1 cellular context compared by ENCODE assay signal in the genomic region with DNA sequence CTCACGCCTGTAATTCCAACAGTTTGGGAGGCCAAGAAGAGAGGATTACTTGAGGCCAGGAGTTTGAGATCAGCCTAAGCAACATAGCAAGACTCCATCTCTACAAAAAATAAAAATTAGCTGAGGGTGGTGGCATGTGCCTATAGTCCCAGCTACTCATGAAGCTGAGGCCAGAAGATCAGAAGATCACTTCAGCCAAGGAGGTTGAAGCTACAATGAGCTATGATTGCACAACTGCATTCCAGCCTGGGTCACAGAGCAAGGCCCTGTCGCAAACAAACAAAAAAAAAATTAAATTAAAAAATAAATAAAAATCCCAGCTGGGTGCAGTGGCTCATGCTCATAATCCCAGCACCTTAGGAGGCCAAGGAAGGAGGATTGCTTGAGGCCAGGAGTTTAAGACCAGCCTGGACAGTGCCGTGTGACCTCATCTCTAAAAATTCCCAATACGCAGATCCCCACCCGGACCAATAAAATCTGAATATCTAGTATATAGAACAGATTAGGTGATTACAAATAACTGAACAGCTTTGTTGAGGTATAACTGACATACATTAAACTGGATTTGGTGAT.
A peak's percentile ranks its signal among the peaks of the same experiment; 100 is the strongest.
TF ChIP-seq lines count a peak whose summit lies in the region.

No MANE protein-coding gene starts in this region.

TF ChIP-seq in HepG2, 621 proteins besides CTCF, POLR2A, EP300 and RAD21 (continued from another document and continues in another):
- TF ChIP-seq, protein P1, sequence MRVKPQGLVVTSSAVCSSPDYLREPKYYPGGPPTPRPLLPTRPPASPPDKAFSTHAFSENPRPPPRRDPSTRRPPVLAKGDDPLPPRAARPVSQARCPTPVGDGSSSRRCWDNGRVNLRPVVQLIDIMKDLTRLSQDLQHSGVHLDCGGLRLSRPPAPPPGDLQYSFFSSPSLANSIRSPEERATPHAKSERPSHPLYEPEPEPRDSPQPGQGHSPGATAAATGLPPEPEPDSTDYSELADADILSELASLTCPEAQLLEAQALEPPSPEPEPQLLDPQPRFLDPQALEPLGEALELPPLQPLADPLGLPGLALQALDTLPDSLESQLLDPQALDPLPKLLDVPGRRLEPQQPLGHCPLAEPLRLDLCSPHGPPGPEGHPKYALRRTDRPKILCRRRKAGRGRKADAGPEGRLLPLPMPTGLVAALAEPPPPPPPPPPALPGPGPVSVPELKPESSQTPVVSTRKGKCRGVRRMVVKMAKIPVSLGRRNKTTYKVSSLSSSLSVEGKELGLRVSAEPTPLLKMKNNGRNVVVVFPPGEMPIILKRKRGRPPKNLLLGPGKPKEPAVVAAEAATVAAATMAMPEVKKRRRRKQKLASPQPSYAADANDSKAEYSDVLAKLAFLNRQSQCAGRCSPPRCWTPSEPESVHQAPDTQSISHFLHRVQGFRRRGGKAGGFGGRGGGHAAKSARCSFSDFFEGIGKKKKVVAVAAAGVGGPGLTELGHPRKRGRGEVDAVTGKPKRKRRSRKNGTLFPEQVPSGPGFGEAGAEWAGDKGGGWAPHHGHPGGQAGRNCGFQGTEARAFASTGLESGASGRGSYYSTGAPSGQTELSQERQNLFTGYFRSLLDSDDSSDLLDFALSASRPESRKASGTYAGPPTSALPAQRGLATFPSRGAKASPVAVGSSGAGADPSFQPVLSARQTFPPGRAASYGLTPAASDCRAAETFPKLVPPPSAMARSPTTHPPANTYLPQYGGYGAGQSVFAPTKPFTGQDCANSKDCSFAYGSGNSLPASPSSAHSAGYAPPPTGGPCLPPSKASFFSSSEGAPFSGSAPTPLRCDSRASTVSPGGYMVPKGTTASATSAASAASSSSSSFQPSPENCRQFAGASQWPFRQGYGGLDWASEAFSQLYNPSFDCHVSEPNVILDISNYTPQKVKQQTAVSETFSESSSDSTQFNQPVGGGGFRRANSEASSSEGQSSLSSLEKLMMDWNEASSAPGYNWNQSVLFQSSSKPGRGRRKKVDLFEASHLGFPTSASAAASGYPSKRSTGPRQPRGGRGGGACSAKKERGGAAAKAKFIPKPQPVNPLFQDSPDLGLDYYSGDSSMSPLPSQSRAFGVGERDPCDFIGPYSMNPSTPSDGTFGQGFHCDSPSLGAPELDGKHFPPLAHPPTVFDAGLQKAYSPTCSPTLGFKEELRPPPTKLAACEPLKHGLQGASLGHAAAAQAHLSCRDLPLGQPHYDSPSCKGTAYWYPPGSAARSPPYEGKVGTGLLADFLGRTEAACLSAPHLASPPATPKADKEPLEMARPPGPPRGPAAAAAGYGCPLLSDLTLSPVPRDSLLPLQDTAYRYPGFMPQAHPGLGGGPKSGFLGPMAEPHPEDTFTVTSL (CRISPR knock-in tag; IDR thresholded peaks at IDR 0.05; ENCODE audit: borderline replicate concordance) = peak; percentile 87; the same call in 1 of the 2 replicates
- TF ChIP-seq NBN (conservative IDR thresholded peaks at IDR 0.05) (no peak), ZNF350 (CRISPR knock-in tag; IDR thresholded peaks at IDR 0.05; ENCODE audit: borderline replicate concordance, low read depth) (peak; percentile 38; the same call in 1 of the 2 replicates), FOXO1 (CRISPR knock-in tag; IDR thresholded peaks at IDR 0.05) (peak; percentile 89), THAP11 (CRISPR knock-in tag; IDR thresholded peaks at IDR 0.05) (peak; percentile 76), SOX13 (IDR thresholded peaks at IDR 0.05) (no peak), SOX13 (CRISPR knock-in tag; conservative IDR thresholded peaks at IDR 0.05 in 1 of 2, IDR thresholded peaks at IDR 0.05 in 1 of 2) (peak in 1 of 2 experiments; percentile 90; a peak in 2 of 4 replicates), CHD4 (IDR thresholded peaks at IDR 0.05; ENCODE audit: borderline replicate concordance, low read length) (no peak; the same call in 1 of the 2 replicates), ZNF468 (CRISPR knock-in tag; IDR thresholded peaks at IDR 0.05) (no peak), ZNF589 (CRISPR knock-in tag; conservative IDR thresholded peaks at IDR 0.05) (no peak), ZNF619 (CRISPR knock-in tag; IDR thresholded peaks at IDR 0.05) (0 out of 2 replicates have a peak, but pooled peaks have one; percentile 48), ADNP (CRISPR knock-in tag; IDR thresholded peaks at IDR 0.05) (no peak; the same call in 1 of the 2 replicates), ONECUT2 (CRISPR knock-in tag; IDR thresholded peaks at IDR 0.05) (peak; percentile 18; the same call in 1 of the 2 replicates), CCAR2 (optimal IDR thresholded peaks at IDR 0.05; ENCODE audit: low read depth, low read length) (no peak), MYC (CRISPR knock-in tag; IDR thresholded peaks at IDR 0.05; ENCODE audit: borderline replicate concordance) (0 out of 2 replicates have a peak, but pooled peaks have one; percentile 41), ZNF629 (CRISPR knock-in tag; conservative IDR thresholded peaks at IDR 0.05) (peak; percentile 43; the same call in 1 of the 2 replicates), BORCS8-MEF2B (CRISPR knock-in tag; IDR thresholded peaks at IDR 0.05) (no peak), ZBTB20 (CRISPR knock-in tag; IDR thresholded peaks at IDR 0.05; ENCODE audit: borderline replicate concordance, low read depth) (peak; percentile 52; the same call in 1 of the 2 replicates), ZNF569 (CRISPR knock-in tag; IDR thresholded peaks at IDR 0.05; ENCODE audit: borderline replicate concordance) (no peak)
- TF ChIP-seq, protein P2, sequence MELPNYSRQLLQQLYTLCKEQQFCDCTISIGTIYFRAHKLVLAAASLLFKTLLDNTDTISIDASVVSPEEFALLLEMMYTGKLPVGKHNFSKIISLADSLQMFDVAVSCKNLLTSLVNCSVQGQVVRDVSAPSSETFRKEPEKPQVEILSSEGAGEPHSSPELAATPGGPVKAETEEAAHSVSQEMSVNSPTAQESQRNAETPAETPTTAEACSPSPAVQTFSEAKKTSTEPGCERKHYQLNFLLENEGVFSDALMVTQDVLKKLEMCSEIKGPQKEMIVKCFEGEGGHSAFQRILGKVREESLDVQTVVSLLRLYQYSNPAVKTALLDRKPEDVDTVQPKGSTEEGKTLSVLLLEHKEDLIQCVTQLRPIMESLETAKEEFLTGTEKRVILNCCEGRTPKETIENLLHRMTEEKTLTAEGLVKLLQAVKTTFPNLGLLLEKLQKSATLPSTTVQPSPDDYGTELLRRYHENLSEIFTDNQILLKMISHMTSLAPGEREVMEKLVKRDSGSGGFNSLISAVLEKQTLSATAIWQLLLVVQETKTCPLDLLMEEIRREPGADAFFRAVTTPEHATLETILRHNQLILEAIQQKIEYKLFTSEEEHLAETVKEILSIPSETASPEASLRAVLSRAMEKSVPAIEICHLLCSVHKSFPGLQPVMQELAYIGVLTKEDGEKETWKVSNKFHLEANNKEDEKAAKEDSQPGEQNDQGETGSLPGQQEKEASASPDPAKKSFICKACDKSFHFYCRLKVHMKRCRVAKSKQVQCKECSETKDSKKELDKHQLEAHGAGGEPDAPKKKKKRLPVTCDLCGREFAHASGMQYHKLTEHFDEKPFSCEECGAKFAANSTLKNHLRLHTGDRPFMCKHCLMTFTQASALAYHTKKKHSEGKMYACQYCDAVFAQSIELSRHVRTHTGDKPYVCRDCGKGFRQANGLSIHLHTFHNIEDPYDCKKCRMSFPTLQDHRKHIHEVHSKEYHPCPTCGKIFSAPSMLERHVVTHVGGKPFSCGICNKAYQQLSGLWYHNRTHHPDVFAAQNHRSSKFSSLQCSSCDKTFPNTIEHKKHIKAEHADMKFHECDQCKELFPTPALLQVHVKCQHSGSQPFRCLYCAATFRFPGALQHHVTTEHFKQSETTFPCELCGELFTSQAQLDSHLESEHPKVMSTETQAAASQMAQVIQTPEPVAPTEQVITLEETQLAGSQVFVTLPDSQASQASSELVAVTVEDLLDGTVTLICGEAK (IDR thresholded peaks at IDR 0.05) = no peak
- TF ChIP-seq, protein P2 (CRISPR knock-in tag; IDR thresholded peaks at IDR 0.05) = no peak
- TF ChIP-seq, protein P3, sequence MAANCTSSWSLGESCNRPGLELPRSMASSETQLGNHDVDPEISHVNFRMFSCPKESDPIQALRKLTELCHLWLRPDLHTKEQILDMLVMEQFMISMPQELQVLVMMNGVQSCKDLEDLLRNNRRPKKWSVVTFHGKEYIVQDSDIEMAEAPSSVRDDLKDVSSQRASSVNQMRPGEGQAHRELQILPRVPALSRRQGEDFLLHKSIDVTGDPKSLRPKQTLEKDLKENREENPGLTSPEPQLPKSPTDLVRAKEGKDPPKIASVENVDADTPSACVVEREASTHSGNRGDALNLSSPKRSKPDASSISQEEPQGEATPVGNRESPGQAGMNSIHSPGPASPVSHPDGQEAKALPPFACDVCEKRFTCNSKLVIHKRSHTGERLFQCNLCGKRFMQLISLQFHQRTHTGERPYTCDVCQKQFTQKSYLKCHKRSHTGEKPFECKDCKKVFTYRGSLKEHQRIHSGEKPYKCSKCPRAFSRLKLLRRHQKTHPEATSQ (CRISPR knock-in tag; IDR thresholded peaks at IDR 0.05; ENCODE audit: borderline replicate concordance) = no peak
- TF ChIP-seq, protein P4, sequence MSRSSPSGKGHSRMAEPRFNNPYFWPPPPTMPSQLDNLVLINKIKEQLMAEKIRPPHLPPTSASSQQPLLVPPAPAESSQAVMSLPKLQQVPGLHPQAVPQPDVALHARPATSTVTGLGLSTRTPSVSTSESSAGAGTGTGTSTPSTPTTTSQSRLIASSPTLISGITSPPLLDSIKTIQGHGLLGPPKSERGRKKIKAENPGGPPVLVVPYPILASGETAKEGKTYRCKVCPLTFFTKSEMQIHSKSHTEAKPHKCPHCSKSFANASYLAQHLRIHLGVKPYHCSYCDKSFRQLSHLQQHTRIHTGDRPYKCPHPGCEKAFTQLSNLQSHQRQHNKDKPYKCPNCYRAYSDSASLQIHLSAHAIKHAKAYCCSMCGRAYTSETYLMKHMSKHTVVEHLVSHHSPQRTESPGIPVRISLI (CRISPR knock-in tag; IDR thresholded peaks at IDR 0.05; ENCODE audit: borderline replicate concordance) = peak; percentile 93; the same call in 1 of the 2 replicates
- TF ChIP-seq, protein P5, sequence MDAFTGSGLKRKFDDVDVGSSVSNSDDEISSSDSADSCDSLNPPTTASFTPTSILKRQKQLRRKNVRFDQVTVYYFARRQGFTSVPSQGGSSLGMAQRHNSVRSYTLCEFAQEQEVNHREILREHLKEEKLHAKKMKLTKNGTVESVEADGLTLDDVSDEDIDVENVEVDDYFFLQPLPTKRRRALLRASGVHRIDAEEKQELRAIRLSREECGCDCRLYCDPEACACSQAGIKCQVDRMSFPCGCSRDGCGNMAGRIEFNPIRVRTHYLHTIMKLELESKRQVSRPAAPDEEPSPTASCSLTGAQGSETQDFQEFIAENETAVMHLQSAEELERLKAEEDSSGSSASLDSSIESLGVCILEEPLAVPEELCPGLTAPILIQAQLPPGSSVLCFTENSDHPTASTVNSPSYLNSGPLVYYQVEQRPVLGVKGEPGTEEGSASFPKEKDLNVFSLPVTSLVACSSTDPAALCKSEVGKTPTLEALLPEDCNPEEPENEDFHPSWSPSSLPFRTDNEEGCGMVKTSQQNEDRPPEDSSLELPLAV (CRISPR knock-in tag; conservative IDR thresholded peaks at IDR 0.05; ENCODE audit: low read depth) = no peak
- TF ChIP-seq, protein P6, sequence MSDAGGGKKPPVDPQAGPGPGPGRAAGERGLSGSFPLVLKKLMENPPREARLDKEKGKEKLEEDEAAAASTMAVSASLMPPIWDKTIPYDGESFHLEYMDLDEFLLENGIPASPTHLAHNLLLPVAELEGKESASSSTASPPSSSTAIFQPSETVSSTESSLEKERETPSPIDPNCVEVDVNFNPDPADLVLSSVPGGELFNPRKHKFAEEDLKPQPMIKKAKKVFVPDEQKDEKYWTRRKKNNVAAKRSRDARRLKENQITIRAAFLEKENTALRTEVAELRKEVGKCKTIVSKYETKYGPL (CRISPR knock-in tag; IDR thresholded peaks at IDR 0.05) = peak; percentile 69; the same call in 1 of the 2 replicates
- TF ChIP-seq, protein P7, sequence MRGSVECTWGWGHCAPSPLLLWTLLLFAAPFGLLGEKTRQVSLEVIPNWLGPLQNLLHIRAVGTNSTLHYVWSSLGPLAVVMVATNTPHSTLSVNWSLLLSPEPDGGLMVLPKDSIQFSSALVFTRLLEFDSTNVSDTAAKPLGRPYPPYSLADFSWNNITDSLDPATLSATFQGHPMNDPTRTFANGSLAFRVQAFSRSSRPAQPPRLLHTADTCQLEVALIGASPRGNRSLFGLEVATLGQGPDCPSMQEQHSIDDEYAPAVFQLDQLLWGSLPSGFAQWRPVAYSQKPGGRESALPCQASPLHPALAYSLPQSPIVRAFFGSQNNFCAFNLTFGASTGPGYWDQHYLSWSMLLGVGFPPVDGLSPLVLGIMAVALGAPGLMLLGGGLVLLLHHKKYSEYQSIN (CRISPR knock-in tag; IDR thresholded peaks at IDR 0.05; ENCODE audit: borderline replicate concordance) = no peak
- TF ChIP-seq, protein P8, sequence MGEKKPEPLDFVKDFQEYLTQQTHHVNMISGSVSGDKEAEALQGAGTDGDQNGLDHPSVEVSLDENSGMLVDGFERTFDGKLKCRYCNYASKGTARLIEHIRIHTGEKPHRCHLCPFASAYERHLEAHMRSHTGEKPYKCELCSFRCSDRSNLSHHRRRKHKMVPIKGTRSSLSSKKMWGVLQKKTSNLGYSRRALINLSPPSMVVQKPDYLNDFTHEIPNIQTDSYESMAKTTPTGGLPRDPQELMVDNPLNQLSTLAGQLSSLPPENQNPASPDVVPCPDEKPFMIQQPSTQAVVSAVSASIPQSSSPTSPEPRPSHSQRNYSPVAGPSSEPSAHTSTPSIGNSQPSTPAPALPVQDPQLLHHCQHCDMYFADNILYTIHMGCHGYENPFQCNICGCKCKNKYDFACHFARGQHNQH (CRISPR knock-in tag; IDR thresholded peaks at IDR 0.05) = peak; percentile 80; the same call in 1 of the 2 replicates
- TF ChIP-seq, protein P9, sequence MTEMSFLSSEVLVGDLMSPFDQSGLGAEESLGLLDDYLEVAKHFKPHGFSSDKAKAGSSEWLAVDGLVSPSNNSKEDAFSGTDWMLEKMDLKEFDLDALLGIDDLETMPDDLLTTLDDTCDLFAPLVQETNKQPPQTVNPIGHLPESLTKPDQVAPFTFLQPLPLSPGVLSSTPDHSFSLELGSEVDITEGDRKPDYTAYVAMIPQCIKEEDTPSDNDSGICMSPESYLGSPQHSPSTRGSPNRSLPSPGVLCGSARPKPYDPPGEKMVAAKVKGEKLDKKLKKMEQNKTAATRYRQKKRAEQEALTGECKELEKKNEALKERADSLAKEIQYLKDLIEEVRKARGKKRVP (CRISPR knock-in tag; IDR thresholded peaks at IDR 0.05) = no peak
